ENCODE assay signal across 8 cellular contexts in the genomic region with DNA sequence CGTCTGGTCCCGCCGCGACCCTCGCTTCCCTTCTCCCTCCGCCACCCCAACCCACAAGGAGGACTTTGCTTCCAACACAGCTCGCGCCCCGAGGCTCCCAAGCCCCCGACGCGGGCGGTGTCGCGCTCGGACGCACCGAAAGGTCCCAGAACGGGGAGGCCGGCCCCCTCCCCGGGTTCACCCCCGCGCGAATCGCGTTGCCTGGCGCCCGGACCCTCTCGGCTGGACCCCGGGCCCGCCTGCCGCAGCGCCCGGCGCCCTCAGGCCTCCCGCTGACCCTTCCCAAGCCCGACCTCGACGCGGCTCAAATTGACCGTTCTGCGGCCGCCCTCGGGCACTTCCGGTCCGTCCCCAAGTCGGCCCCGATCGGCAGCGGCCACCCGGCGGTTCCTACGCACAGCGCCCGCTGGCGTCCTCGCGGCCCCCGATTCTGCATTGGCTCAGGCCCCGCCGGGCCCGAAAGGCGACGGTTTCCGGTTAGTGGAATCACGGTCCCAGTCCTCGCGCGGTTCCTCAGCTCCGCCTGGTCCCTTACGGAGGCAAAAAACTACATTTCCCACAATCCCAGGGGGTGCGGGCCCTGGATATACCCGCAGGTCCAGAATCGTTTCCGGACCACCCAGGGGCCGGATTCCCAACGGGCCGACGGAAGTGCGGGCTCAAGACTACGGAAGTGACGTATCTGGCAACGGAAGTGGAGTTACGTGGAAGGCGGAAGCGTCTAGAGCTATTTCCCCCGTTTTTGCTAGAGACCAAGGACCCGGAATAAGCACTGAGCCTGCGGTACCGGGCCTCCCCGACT. TPM values are rescaled to one million over a fixed set of nuclear protein-coding genes. Genes with fewer than 3 reads are reported as not detected.
DNase-seq lines count a peak whose midpoint lies in the region; ATAC-seq, FAIRE-seq and TF ChIP-seq lines count a peak whose summit lies in the region.

Gene AURKAIP1, minus strand, starts transcription at position 347 of the 802 bp plus-strand sequence. CDS start 451 bp downstream, outside the sequence.

- peak; percentile 99 for DNase-seq in BE2C
- peak; percentile 100 for DNase-seq in NCI-H510A treated with DMSO at 0.1 percent for 48 hours (lab: John Stamatoyannopoulos, UW)
- DNase-seq in activated CD4-positive, alpha-beta T cell treated with anti-CD3 and anti-CD28 coated beads for 24 hours (ENCODE audit: low read depth in 2 of 2), result peak; percentile 88 to 94
- DNase-seq in chondrocyte (ENCODE audit: low spot score), result peak; percentile 99
- DNase-seq in kidney, result peak; percentile 99
- DNase-seq in stimulated activated CD4-positive, alpha-beta T cell treated with anti-CD3 and anti-CD28 coated beads, Interleukin-15, amount 100 ng/mL, for 24 hours, result peak; percentile 97

- intact Hi-C loops in kidney (cut with DNase I), result no loop called here

- H3K4me3 Mint-ChIP-seq in chondrocyte (ENCODE audit: unreplicated experiment), result peak within 1 kb of the TSS; percentile 83

- no peaks in the 10 kb centered on the region for H3K27me3 ChIP-seq in BE2C

- ATAC-seq in HG03439 (IDR thresholded peaks at IDR 0.05; ENCODE audit: unreplicated experiment), result peak; percentile 89

- H3K9ac ChIP-seq in kidney (ENCODE audit: low read length in 2 of 2), result peak within 1 kb of the TSS; percentile 71 to 84

- H3K36me3 Mint-ChIP-seq in chondrocyte (ENCODE audit: low read depth), result peaks cover 2% of the 10 kb centered on the region

- TF ChIP-seq CTCF in BE2C (IDR thresholded peaks at IDR 0.05; ENCODE audit: low read depth, low read length) (peak; percentile 46), chondrocyte (IDR thresholded peaks at IDR 0.05) (peak; percentile 63), kidney (IDR thresholded peaks at IDR 0.05; ENCODE audit: borderline replicate concordance, extremely low read depth, insufficient read depth) (peak; percentile 13)

- H3K4me1 ChIP-seq in BE2C (peaks cover 3% of the 10 kb centered on the region; the same call in 1 of the 2 replicates), kidney (ENCODE audit: control insufficient read depth in 1 of 2, insufficient read depth in 1 of 2, low read depth in 1 of 2, low read length in 2 of 2) (peaks cover 0 to 19% of the 10 kb centered on the region in 2 donors)

- H3K36me3 ChIP-seq in BE2C (peaks cover 28% of the 10 kb centered on the region), kidney (ENCODE audit: control insufficient read depth in 1 of 2, insufficient read depth in 2 of 2, low read length in 2 of 2) (no peaks in the 10 kb centered on the region)

- H3K9me3 ChIP-seq in BE2C, result no peaks in the 10 kb centered on the region
- no peaks in the 10 kb centered on the region for H3K9me3 ChIP-seq in kidney (ENCODE audit: control insufficient read depth in 1 of 2, low read length in 2 of 2)

- H3K27ac Mint-ChIP-seq in chondrocyte (ENCODE audit: unreplicated experiment), result peak within 1 kb of the TSS; percentile 96

- H3K9me3 Mint-ChIP-seq in chondrocyte (ENCODE audit: low read depth), result no peaks in the 10 kb centered on the region

- peak within 1 kb of the TSS; percentile 80 to 90 for H3K27ac ChIP-seq in kidney (ENCODE audit: low read depth in 2 of 2, low read length in 2 of 2)

- peak; percentile 63 for TF ChIP-seq POLR2A in GM19193 (IDR thresholded peaks at IDR 0.05; ENCODE audit: extremely low read depth, insufficient read depth, insufficient read length)

- FAIRE-seq in kidney (lab: Jason Lieb, UNC), result peak; percentile 98

- H3K27me3 Mint-ChIP-seq in chondrocyte (ENCODE audit: low read depth), result no peaks in the 10 kb centered on the region

- H3K4me3 ChIP-seq in BE2C (ENCODE audit: low read depth, low read length), result peak within 1 kb of the TSS; percentile 82
- peak within 1 kb of the TSS; percentile 71 to 80 for H3K4me3 ChIP-seq in kidney (ENCODE audit: low read length in 2 of 2)

- H3K4me1 Mint-ChIP-seq in chondrocyte (ENCODE audit: low read depth), result peaks cover 26% of the 10 kb centered on the region

RNA-seq across cellular contexts. Expression of gene AURKAIP1, which starts in this region (rescaled TPM):
- 640 TPM for polyA plus RNA-seq in BE2C (2012; ENCODE audit: insufficient read depth, insufficient read length, low read depth)
- 86.8 to 128 TPM (median 89.0 TPM) in 3 replicates for total RNA-seq in chondrocyte
- 111 TPM for total RNA-seq in kidney
- 359 TPM for polyA plus RNA-seq in kidney (ENCODE audit: insufficient read depth, low read depth, low replicate concordance)

Comparison
In these comparisons a context has a peak if more than half of its experiments do, and no peak if none do; other contexts are left out.
1. Peak in every context shown above with its lines: DNase-seq, ATAC-seq, H3K4me3 ChIP-seq and H3K27ac ChIP-seq.
2. CTCF ChIP-seq: peak in every context shown above with its lines; median percentile 63 in chondrocyte; 46 in BE2C; 13 in kidney.